Comparison of ENCODE assay signal across 2 cellular contexts in genomic region chr14:105486974-105487448, GRCh38.
TF ChIP-seq lines count a peak whose summit lies in the region.

No MANE protein-coding gene starts in this region.

TF ChIP-seq in A549, 52 proteins besides CTCF, POLR2A, EP300 and RAD21 (continues in another document):
- TF ChIP-seq ZC3H11A (IDR thresholded peaks at IDR 0.05) (no peak), HES2 (IDR thresholded peaks at IDR 0.05) (no peak), KDM5A (IDR thresholded peaks at IDR 0.05) (no peak), GATA3 (IDR thresholded peaks at IDR 0.05; ENCODE audit: borderline replicate concordance) (no peak), FOSL2 (IDR thresholded peaks at IDR 0.05) (no peak), FOSL2 (CRISPR knock-in tag; IDR thresholded peaks at IDR 0.05) (no peak), ELK1 (IDR thresholded peaks at IDR 0.05; ENCODE audit: low read depth, low read length) (no peak), HOXA7 (CRISPR knock-in tag; IDR thresholded peaks at IDR 0.05) (no peak), HOXB13 (CRISPR knock-in tag; IDR thresholded peaks at IDR 0.05; ENCODE audit: low read depth) (no peak), MAX (IDR thresholded peaks at IDR 0.05) (peak; percentile 46), E2F6 (IDR thresholded peaks at IDR 0.05; ENCODE audit: borderline replicate concordance, low read depth) (no peak), FOXS1 (CRISPR knock-in tag; IDR thresholded peaks at IDR 0.05) (no peak), MAFK (IDR thresholded peaks at IDR 0.05; ENCODE audit: partially characterized antibody) (no peak), PHF8 (IDR thresholded peaks at IDR 0.05; ENCODE audit: borderline replicate concordance, low read depth) (0 out of 2 replicates have a peak, but pooled peaks have one; percentile 22), MAZ (IDR thresholded peaks at IDR 0.05; ENCODE audit: borderline replicate concordance, low read depth, low read length) (no peak), FOSB (CRISPR knock-in tag; IDR thresholded peaks at IDR 0.05) (no peak), USF2 (IDR thresholded peaks at IDR 0.05) (no peak), TFCP2L1 (CRISPR knock-in tag; IDR thresholded peaks at IDR 0.05) (no peak), MYC (IDR thresholded peaks at IDR 0.05; ENCODE audit: borderline replicate concordance, low read length) (no peak), NFE2L2 (conservative IDR thresholded peaks at IDR 0.05; ENCODE audit: low read length) (no peak), SMC3 (IDR thresholded peaks at IDR 0.05) (no peak), ZSCAN20 (CRISPR knock-in tag; IDR thresholded peaks at IDR 0.05) (no peak), BCL3 (IDR thresholded peaks at IDR 0.05) (peak; percentile 92; the same call in 2 of the 3 replicates), ESRRA (IDR thresholded peaks at IDR 0.05; ENCODE audit: borderline replicate concordance, low read length) (no peak), REST (IDR thresholded peaks at IDR 0.05) (no peak), CBX2 (IDR thresholded peaks at IDR 0.05; ENCODE audit: borderline replicate concordance, low read depth) (no peak), JUNB (IDR thresholded peaks at IDR 0.05) (no peak), POLR2AphosphoS2 (conservative IDR thresholded peaks at IDR 0.05; ENCODE audit: low read length) (no peak), JUN (IDR thresholded peaks at IDR 0.05) (peak; percentile 71 to 83; a peak in 3 of 5 replicates), RFX5 (IDR thresholded peaks at IDR 0.05) (no peak), CHD2 (IDR thresholded peaks at IDR 0.05; ENCODE audit: low read length, partially characterized antibody) (no peak)

TF ChIP-seq in HepG2, 621 proteins besides CTCF, POLR2A, EP300 and RAD21 (continues in another document):
- TF ChIP-seq GPN1 (CRISPR knock-in tag; IDR thresholded peaks at IDR 0.05; ENCODE audit: borderline replicate concordance) = no peak
- TF ChIP-seq PRDM15 (CRISPR knock-in tag; IDR thresholded peaks at IDR 0.05) = no peak
- TF ChIP-seq ZNF234 (CRISPR knock-in tag; conservative IDR thresholded peaks at IDR 0.05) = 0 out of 2 replicates have a peak, but pooled peaks have one; percentile 74
- peak; percentile 36; the same call in 1 of the 2 replicates for TF ChIP-seq UBTF (CRISPR knock-in tag; IDR thresholded peaks at IDR 0.05)
- no peak for TF ChIP-seq ZNF256 (CRISPR knock-in tag; conservative IDR thresholded peaks at IDR 0.05)
- peak; percentile 42; the same call in 1 of the 2 replicates for TF ChIP-seq ZNF430 (CRISPR knock-in tag; IDR thresholded peaks at IDR 0.05)
- TF ChIP-seq POLR2G (IDR thresholded peaks at IDR 0.05; ENCODE audit: low read depth, low read length) = peak; percentile 76
- TF ChIP-seq PBX3 (CRISPR knock-in tag; IDR thresholded peaks at IDR 0.05; ENCODE audit: borderline replicate concordance) = no peak
- peak; percentile 30; the same call in 1 of the 2 replicates for TF ChIP-seq ZNF703 (CRISPR knock-in tag; IDR thresholded peaks at IDR 0.05; ENCODE audit: borderline replicate concordance)
- no peak for TF ChIP-seq KAT2B (IDR thresholded peaks at IDR 0.05; ENCODE audit: borderline replicate concordance, low read depth, low read length)
- TF ChIP-seq YY1 (IDR thresholded peaks at IDR 0.05; ENCODE audit: insufficient read depth, insufficient replicate concordance, low read depth, low read length) = peak; percentile 34
- 0 out of 2 replicates have a peak, but pooled peaks have one; percentile 32 for TF ChIP-seq YEATS4 (CRISPR knock-in tag; IDR thresholded peaks at IDR 0.05; ENCODE audit: borderline replicate concordance)
- TF ChIP-seq BCL6 (CRISPR knock-in tag; IDR thresholded peaks at IDR 0.05) = no peak
- TF ChIP-seq RBFOX2 (IDR thresholded peaks at IDR 0.05; ENCODE audit: low read depth, low read length) = peak; percentile 71
- TF ChIP-seq ZMYM4 (CRISPR knock-in tag; IDR thresholded peaks at IDR 0.05) = peak; percentile 15; the same call in 1 of the 2 replicates
- peak; percentile 62 for TF ChIP-seq ZNF687 (CRISPR knock-in tag; IDR thresholded peaks at IDR 0.05)
- TF ChIP-seq ZNF407 (CRISPR knock-in tag; IDR thresholded peaks at IDR 0.05; ENCODE audit: not compliant biosample characterization) = no peak
- peak; percentile 58 for TF ChIP-seq POLR2AphosphoS5 (IDR thresholded peaks at IDR 0.05; ENCODE audit: low read depth, low read length)
- TF ChIP-seq ATF3 (CRISPR knock-in tag; IDR thresholded peaks at IDR 0.05) = no peak
- TF ChIP-seq ZNF768 (CRISPR knock-in tag; IDR thresholded peaks at IDR 0.05) = peak; percentile 26; the same call in 1 of the 2 replicates
- TF ChIP-seq SUZ12 (IDR thresholded peaks at IDR 0.05; ENCODE audit: low read depth, low read length) = no peak
- TF ChIP-seq ZNF367 (CRISPR knock-in tag; IDR thresholded peaks at IDR 0.05; ENCODE audit: borderline replicate concordance) = no peak
